ENCODE assay signal across 8 cellular contexts in genomic region chr5:66171349-66172344, GRCh38. TPM values are rescaled to one million over a fixed set of nuclear protein-coding genes. Genes with fewer than 3 reads are reported as not detected.
DNase-seq lines count a peak whose midpoint lies in the region; ATAC-seq, FAIRE-seq and TF ChIP-seq lines count a peak whose summit lies in the region.

No MANE protein-coding gene starts in this region.

- peak overlapping the region; percentile 26 for H3K27ac Mint-ChIP-seq in T-helper 1 cell treated with Interleukin-12 subunit alpha and Interleukin-12 subunit beta and Interleukin-4 antibody, amounts not matched to agents 30 μg/mL and 1 μg/mL, for 36 hours
- H3K27ac Mint-ChIP-seq in central memory CD8-positive, alpha-beta T cell (ENCODE audit: low read depth) = peak overlapping the region; percentile 95
- peak overlapping the region; percentile 14 for H3K27ac Mint-ChIP-seq in stimulated activated effector memory CD8-positive, alpha-beta T cell treated with anti-CD3 and anti-CD28 coated beads, Interleukin-12 subunit alpha, Interleukin-12 subunit beta, amount 100 ng/mL, for 72 hours

- no peaks in the 10 kb centered on the region for H3K27me3 ChIP-seq in HepG2 (ENCODE audit: control insufficient read depth in 1 of 2, insufficient read depth in 2 of 2, low read length in 2 of 2)

- no peak overlapping the region for H3K4me2 ChIP-seq in HepG2 (ENCODE audit: low read depth, low read length)

- no peaks in the 10 kb centered on the region for H3K27me3 Mint-ChIP-seq in T-helper 1 cell treated with Interleukin-12 subunit alpha and Interleukin-12 subunit beta and Interleukin-4 antibody, amounts not matched to agents 30 μg/mL and 1 μg/mL, for 36 hours (ENCODE audit: low read depth)
- no peaks in the 10 kb centered on the region for H3K27me3 Mint-ChIP-seq in central memory CD8-positive, alpha-beta T cell

- no peak for TF ChIP-seq RAD21 in HepG2 (CRISPR knock-in tag; IDR thresholded peaks at IDR 0.05)

- DNase-seq in CMK (ENCODE audit: low read depth) (peak; percentile 33), HT-29 (ENCODE audit: low spot score) (peak; percentile 67), HepG2 (ENCODE audit: low spot score) (peak; percentile 32), NCI-H1048 (lab: John Stamatoyannopoulos, UW) (no peak)
- peak in 1 of 2 donors; percentile 48 for DNase-seq in central memory CD8-positive, alpha-beta T cell (ENCODE audit: low spot score in 2 of 2)
- DNase-seq in stimulated activated effector memory CD8-positive, alpha-beta T cell treated with anti-CD3 and anti-CD28 coated beads, Interleukin-12 subunit alpha, Interleukin-12 subunit beta, amount 100 ng/mL, for 72 hours (ENCODE audit: low spot score in 2 of 2) = no peak

- TF ChIP-seq POLR2A in HepG2 (IDR thresholded peaks at IDR 0.05; ENCODE audit: insufficient read depth in 1 of 2, low read depth in 2 of 2, low read length in 2 of 2) = no peak

- TF ChIP-seq CTCF in HepG2 (CRISPR knock-in tag; IDR thresholded peaks at IDR 0.05) = peak; percentile 56

- peak; percentile 12 for FAIRE-seq in HepG2 (lab: Jason Lieb, UNC)

- ATAC-seq in GM19328 (IDR thresholded peaks at IDR 0.05; ENCODE audit: unreplicated experiment) (peak; percentile 58), HepG2 (peak; percentile 41; the same call in 1 of the 3 replicates)
- ATAC-seq in central memory CD8-positive, alpha-beta T cell (replicated peaks; ENCODE audit: extremely low read depth, poor library complexity, severe bottlenecking) = peak; percentile 93
- peak; percentile 81 for ATAC-seq in stimulated activated effector memory CD8-positive, alpha-beta T cell treated with anti-CD3 and anti-CD28 coated beads, Interleukin-12 subunit alpha, Interleukin-12 subunit beta, amount 100 ng/mL, for 72 hours

- no peak overlapping the region for H3K9ac ChIP-seq in HepG2 (ENCODE audit: insufficient read depth, low read depth, low read length)

- no peak for TF ChIP-seq EP300 in HepG2 (IDR thresholded peaks at IDR 0.05; ENCODE audit: low read depth in 2 of 2, low read length in 2 of 2)
- TF ChIP-seq EP300 in HepG2 (CRISPR knock-in tag; IDR thresholded peaks at IDR 0.05; ENCODE audit: borderline replicate concordance) = no peak

- H2AFZ ChIP-seq in HepG2 (ENCODE audit: low read length) = no peak overlapping the region

- 75% methylated on average over 6 of the region's 6 CpGs for WGBS in HepG2 (ENCODE audit: low lambda C conversion rate)

- no peak overlapping the region for H3K4me3 Mint-ChIP-seq in T-helper 1 cell treated with Interleukin-12 subunit alpha and Interleukin-12 subunit beta and Interleukin-4 antibody, amounts not matched to agents 30 μg/mL and 1 μg/mL, for 36 hours
- no peak overlapping the region for H3K4me3 Mint-ChIP-seq in central memory CD8-positive, alpha-beta T cell
- no peak overlapping the region for H3K4me3 Mint-ChIP-seq in stimulated activated effector memory CD8-positive, alpha-beta T cell treated with anti-CD3 and anti-CD28 coated beads, Interleukin-12 subunit alpha, Interleukin-12 subunit beta, amount 100 ng/mL, for 72 hours

- BruUV-seq in HepG2 (replicated peaks; lab: Mats Ljungman, UMichigan) = no TSS peak

- POLR2A ChIA-PET in HepG2 (lab: Yijun Ruan, JAX) = no interaction called here

- peaks cover 45% of the 10 kb centered on the region for H3K36me3 Mint-ChIP-seq in T-helper 1 cell treated with Interleukin-12 subunit alpha and Interleukin-12 subunit beta and Interleukin-4 antibody, amounts not matched to agents 30 μg/mL and 1 μg/mL, for 36 hours (ENCODE audit: low read depth)
- H3K36me3 Mint-ChIP-seq in central memory CD8-positive, alpha-beta T cell (ENCODE audit: insufficient read depth) = peaks cover 43% of the 10 kb centered on the region
- H3K36me3 Mint-ChIP-seq in stimulated activated effector memory CD8-positive, alpha-beta T cell treated with anti-CD3 and anti-CD28 coated beads, Interleukin-12 subunit alpha, Interleukin-12 subunit beta, amount 100 ng/mL, for 72 hours = peaks cover 99% of the 10 kb centered on the region

- peaks cover 16% of the 10 kb centered on the region for H3K4me1 Mint-ChIP-seq in T-helper 1 cell treated with Interleukin-12 subunit alpha and Interleukin-12 subunit beta and Interleukin-4 antibody, amounts not matched to agents 30 μg/mL and 1 μg/mL, for 36 hours (ENCODE audit: low read depth)
- H3K4me1 Mint-ChIP-seq in central memory CD8-positive, alpha-beta T cell = peaks cover 21% of the 10 kb centered on the region
- H3K4me1 Mint-ChIP-seq in stimulated activated effector memory CD8-positive, alpha-beta T cell treated with anti-CD3 and anti-CD28 coated beads, Interleukin-12 subunit alpha, Interleukin-12 subunit beta, amount 100 ng/mL, for 72 hours = peaks cover 14% of the 10 kb centered on the region

- intact Hi-C loops in HepG2 (cut with micrococcal nuclease; ENCODE audit: unreplicated experiment) = loop anchor here (1.0 kb wide), 1 partner anchor 52 kb away; no protein-coding TSS in a partner anchor

- H3K4me1 ChIP-seq in HepG2 (ENCODE audit: insufficient read depth, low read length) = no peaks in the 10 kb centered on the region

- no peaks in the 10 kb centered on the region for H3K9me3 ChIP-seq in HepG2 (ENCODE audit: low read length)

- CTCF ChIA-PET in HepG2 (lab: Yijun Ruan, JAX; ENCODE audit: low intra/inter-chr PET ratio, low total read pairs) = no interaction called here

- H3K9me3 Mint-ChIP-seq in T-helper 1 cell treated with Interleukin-12 subunit alpha and Interleukin-12 subunit beta and Interleukin-4 antibody, amounts not matched to agents 30 μg/mL and 1 μg/mL, for 36 hours = no peaks in the 10 kb centered on the region
- no peaks in the 10 kb centered on the region for H3K9me3 Mint-ChIP-seq in central memory CD8-positive, alpha-beta T cell
- no peaks in the 10 kb centered on the region for H3K9me3 Mint-ChIP-seq in stimulated activated effector memory CD8-positive, alpha-beta T cell treated with anti-CD3 and anti-CD28 coated beads, Interleukin-12 subunit alpha, Interleukin-12 subunit beta, amount 100 ng/mL, for 72 hours

- H3K79me2 ChIP-seq in HepG2 (ENCODE audit: insufficient read depth, low read length) = no peaks in the 10 kb centered on the region

- in situ Hi-C loops in HepG2 (cut with HindIII; ENCODE audit: extremely low pct_ligation_motif_present, low pct_unique_long_range_greater_than_20kb) = no loop called here

- peaks cover 4 to 55% of the 10 kb centered on the region in 2 experiments for H3K36me3 ChIP-seq in HepG2 (replicated peaks in 1 of 2; ENCODE audit: control insufficient read depth in 1 of 2, insufficient read depth in 2 of 2, low read length in 2 of 2)

- H4K20me1 ChIP-seq in HepG2 (ENCODE audit: insufficient read depth, low read length) = no peaks in the 10 kb centered on the region

- H3K27ac ChIP-seq in HepG2 (ENCODE audit: extremely low read length, insufficient read depth, low read length) = no peak overlapping the region

- H3K4me3 ChIP-seq in HepG2 (replicated peaks in 1 of 3; ENCODE audit: insufficient read depth in 1 of 3, low read depth in 2 of 3, low read length in 3 of 3) = no peak overlapping the region

TF ChIP-seq in HepG2, 621 proteins besides CTCF, POLR2A, EP300 and RAD21 (continues in another document):
- TF ChIP-seq SMC3 (IDR thresholded peaks at IDR 0.05; ENCODE audit: low read length) = 0 out of 2 replicates have a peak, but pooled peaks have one; percentile 7
- no peak for TF ChIP-seq ETV5 (CRISPR knock-in tag; IDR thresholded peaks at IDR 0.05; ENCODE audit: borderline replicate concordance)
- no peak for TF ChIP-seq CBX2 (IDR thresholded peaks at IDR 0.05; ENCODE audit: low read depth, low read length)
- no peak for TF ChIP-seq CBX2 (CRISPR knock-in tag; IDR thresholded peaks at IDR 0.05; ENCODE audit: low read depth)
- TF ChIP-seq JARID2 (CRISPR knock-in tag; IDR thresholded peaks at IDR 0.05; ENCODE audit: insufficient replicate concordance) = no peak
- peak; percentile 72 for TF ChIP-seq RFX3 (CRISPR knock-in tag; IDR thresholded peaks at IDR 0.05)
- TF ChIP-seq RFX1 (IDR thresholded peaks at IDR 0.05) = peak; percentile 58
- TF ChIP-seq ARID3A (IDR thresholded peaks at IDR 0.05; ENCODE audit: low read depth, low read length) = peak; percentile 63

RNA-seq across cellular contexts. Expression of gene SREK1, which starts 27.5 kb away (rescaled TPM):
- 112 and 113 TPM in 2 replicates for total RNA-seq in HT-29 (2014; rRNA removed; shearing (Covaris generic))
- total RNA-seq in HepG2 (2016; rRNA removed; fragmentation: Illumina TruSeq; extraction: Trizol) = 46.5 and 90.9 TPM in 2 replicates
- total RNA-seq in HepG2 (2016; cell fraction: cytosol; rRNA removed; fragmentation: Illumina TruSeq; extraction: Trizol; ENCODE audit: low read depth) = 3.4 and 4.6 TPM in 2 replicates
- total RNA-seq in HepG2 (2016; cell fraction: insoluble cytoplasmic fraction; rRNA removed; fragmentation: Illumina TruSeq; extraction: Trizol) = 43.6 and 92.7 TPM in 2 replicates
- 8.6 and 12.6 TPM in 2 replicates for total RNA-seq in HepG2 (2016; cell fraction: membrane; rRNA removed; fragmentation: Illumina TruSeq; extraction: Trizol)
- 268 and 291 TPM in 2 replicates for total RNA-seq in HepG2 (2016; cell fraction: nucleus; rRNA removed; fragmentation: Illumina TruSeq; extraction: Trizol)
- 49.2 and 60.6 TPM in 2 replicates for polyA plus RNA-seq in HepG2 (2011; rRNA removed)
- 8.1 and 8.6 TPM in 2 replicates for polyA plus RNA-seq in HepG2 (2011; cell fraction: cytosol; rRNA removed)
- 117 and 132 TPM in 2 replicates for polyA plus RNA-seq in HepG2 (2011; cell fraction: nucleus; rRNA removed)
- 30.0 and 51.7 TPM in 2 replicates for polyA plus RNA-seq in HepG2 (2012)
- 0.93 and 1.2 TPM in 2 replicates for polyA plus RNA-seq in HepG2 (2016; cell fraction: cytosol; fragmentation: Illumina TruSeq; extraction: Trizol; ENCODE audit: low read depth)
- polyA plus RNA-seq in HepG2 (2016; cell fraction: insoluble cytoplasmic fraction; fragmentation: Illumina TruSeq; extraction: Trizol; ENCODE audit: low read depth) = 40.2 and 41.5 TPM in 2 replicates
- 3.6 and 4.5 TPM in 2 replicates for polyA plus RNA-seq in HepG2 (2016; cell fraction: membrane; fragmentation: Illumina TruSeq; extraction: Trizol; ENCODE audit: low read depth)
- 335 and 346 TPM in 2 replicates for polyA plus RNA-seq in HepG2 (2016; cell fraction: nucleus; fragmentation: Illumina TruSeq; extraction: Trizol; ENCODE audit: insufficient read depth, low read depth)
- 74.5 and 94.2 TPM in 2 replicates for polyA minus RNA-seq in HepG2 (2011; rRNA and poly(A)+ RNA removed; ENCODE audit: low replicate concordance)
- polyA minus RNA-seq in HepG2 (2011; cell fraction: cytosol; rRNA and poly(A)+ RNA removed) = 10.0 and 13.3 TPM in 2 replicates
- 404 and 556 TPM in 2 replicates for polyA minus RNA-seq in HepG2 (2011; cell fraction: nucleus; rRNA and poly(A)+ RNA removed)

Comparison
In these comparisons a context has a peak if more than half of its experiments do, and no peak if none do; other contexts are left out.
1. DNase-seq: peak in CMK (single experiment), HT-29 (single experiment) and HepG2 (single experiment); none in stimulated activated effector memory CD8-positive, alpha-beta T cell treated with anti-CD3 and anti-CD28 coated beads, Interleukin-12 subunit alpha, Interleukin-12 subunit beta, amount 100 ng/mL, for 72 hours (0 of 2) and NCI-H1048 (single experiment).
2. ATAC-seq: peak in every context shown above with its lines; median percentile 93 in central memory CD8-positive, alpha-beta T cell; 81 in stimulated activated effector memory CD8-positive, alpha-beta T cell treated with anti-CD3 and anti-CD28 coated beads, Interleukin-12 subunit alpha, Interleukin-12 subunit beta, amount 100 ng/mL, for 72 hours; 58 in GM19328; 41 in HepG2.
3. H3K27ac Mint-ChIP-seq: peak in every context shown above with its lines; median percentile 95 in central memory CD8-positive, alpha-beta T cell; 26 in T-helper 1 cell treated with Interleukin-12 subunit alpha and Interleukin-12 subunit beta and Interleukin-4 antibody, amounts not matched to agents 30 μg/mL and 1 μg/mL, for 36 hours; 14 in stimulated activated effector memory CD8-positive, alpha-beta T cell treated with anti-CD3 and anti-CD28 coated beads, Interleukin-12 subunit alpha, Interleukin-12 subunit beta, amount 100 ng/mL, for 72 hours.